26 cellular contexts compared by ENCODE assay signal in genomic region chr1:14500041-14500440, GRCh38.
"Had no signal": no experiment of that assay in that cellular context is flagged by ENCODE, and none has a peak within 500 bp of the region (broad histone marks: within the 10 kb centered on the region; RNA-seq: fewer than 3 reads in every experiment).

No MANE protein-coding gene starts in this region.

- ATAC-seq: activated T-cell treated with anti-CD3 and anti-CD28 coated beads, Interleukin-2, amount 50 U/mL, for 72 hours; Panc1; Right ventricle myocardium inferior; T-cell had no signal

- H3K9me3 Mint-ChIP-seq: activated CD4-positive, alpha-beta memory T cell treated with anti-CD3 and anti-CD28 coated beads for 36 hours; activated CD4-positive, alpha-beta T cell treated with anti-CD3 and anti-CD28 coated beads, Interleukin-2, amount 10 ng/mL, durations not matched to agents 7 days and 5 days; activated naive CD8-positive, alpha-beta T cell treated with anti-CD3 and anti-CD28 coated beads, Interleukin-2, amount 10 ng/mL, durations not matched to agents 7 days and 5 days; T-cell had no signal

- H3K4me3 ChIP-seq: adrenal gland, SK-N-MC had no signal

- DNase-seq: activated CD4-positive, alpha-beta memory T cell treated with anti-CD3 and anti-CD28 coated beads for 36 hours; activated CD4-positive, alpha-beta T cell treated with anti-CD3 and anti-CD28 coated beads, Interleukin-2, amount 10 ng/mL, durations not matched to agents 7 days and 5 days; activated CD4-positive, CD25-positive, alpha-beta regulatory T cell; activated naive CD4-positive, alpha-beta T cell treated with anti-CD3 and anti-CD28 coated beads, Interleukin-2, amount 50 U/mL, for 16 hours; activated naive CD8-positive, alpha-beta T cell treated with anti-CD3 and anti-CD28 coated beads, Interleukin-2, amount 10 ng/mL, durations not matched to agents 7 days and 5 days; activated T-cell treated with anti-CD3 and anti-CD28 coated beads for 4 hours; activated T-cell treated with anti-CD3 and anti-CD28 coated beads, Interleukin-2, amount 50 U/mL, for 72 hours; adrenal gland; anterior cingulate cortex; cerebellar nuclear complex; MM.1S; NCI-H1105; NCI-H1436; NCI-H187; NCI-H2107; NCI-H2171 treated with DMSO at 0.1 percent for 48 hours; NCI-H226; NCI-H526; NCI-H774; RPMI8226; T-cell; T-helper 2 cell; T1000 had no signal

- H3K27ac ChIP-seq: adrenal gland, SK-N-MC had no signal

- H3K27ac Mint-ChIP-seq: activated CD4-positive, alpha-beta memory T cell treated with anti-CD3 and anti-CD28 coated beads for 36 hours; activated CD4-positive, alpha-beta T cell treated with anti-CD3 and anti-CD28 coated beads, Interleukin-2, amount 10 ng/mL, durations not matched to agents 7 days and 5 days; activated naive CD8-positive, alpha-beta T cell treated with anti-CD3 and anti-CD28 coated beads, Interleukin-2, amount 10 ng/mL, durations not matched to agents 7 days and 5 days; activated T-cell treated with anti-CD3 and anti-CD28 coated beads, Interleukin-2, amount 50 U/mL, for 72 hours; T-cell had no signal

- H3K4me1 Mint-ChIP-seq: activated CD4-positive, alpha-beta T cell treated with anti-CD3 and anti-CD28 coated beads, Interleukin-2, amount 10 ng/mL, durations not matched to agents 7 days and 5 days; activated naive CD8-positive, alpha-beta T cell treated with anti-CD3 and anti-CD28 coated beads, Interleukin-2, amount 10 ng/mL, durations not matched to agents 7 days and 5 days; T-cell had no signal

- H3K4me3 Mint-ChIP-seq: activated CD4-positive, alpha-beta memory T cell treated with anti-CD3 and anti-CD28 coated beads for 36 hours; activated CD4-positive, alpha-beta T cell treated with anti-CD3 and anti-CD28 coated beads, Interleukin-2, amount 10 ng/mL, durations not matched to agents 7 days and 5 days; activated naive CD8-positive, alpha-beta T cell treated with anti-CD3 and anti-CD28 coated beads, Interleukin-2, amount 10 ng/mL, durations not matched to agents 7 days and 5 days; activated T-cell treated with anti-CD3 and anti-CD28 coated beads, Interleukin-2, amount 50 U/mL, for 72 hours; T-cell had no signal

- H3K36me3 Mint-ChIP-seq: activated CD4-positive, alpha-beta memory T cell treated with anti-CD3 and anti-CD28 coated beads for 36 hours; activated naive CD8-positive, alpha-beta T cell treated with anti-CD3 and anti-CD28 coated beads, Interleukin-2, amount 10 ng/mL, durations not matched to agents 7 days and 5 days; T-cell had no signal
